In genomic region chr1:192580351-192580962, GRCh38 we compare ENCODE assay signal across 8 cellular contexts. TPM values are rescaled to one million over a fixed set of nuclear protein-coding genes. Genes with fewer than 3 reads are reported as not detected.
DNase-seq lines count a peak whose midpoint lies in the region; ATAC-seq and TF ChIP-seq lines count a peak whose summit lies in the region.

No MANE protein-coding gene starts in this region.

- peak overlapping the region; percentile 61 to 72 (median 63) for H3K27ac ChIP-seq in transverse colon

- no peak for TF ChIP-seq EP300 in transverse colon (IDR thresholded peaks at IDR 0.05; ENCODE audit: low read depth)

- H3K9me3 Mint-ChIP-seq in activated naive CD8-positive, alpha-beta T cell treated with anti-CD3 and anti-CD28 coated beads for 36 hours: no peaks in the 10 kb centered on the region

- peaks cover 35% of the 10 kb centered on the region for H3K4me1 Mint-ChIP-seq in activated naive CD8-positive, alpha-beta T cell treated with anti-CD3 and anti-CD28 coated beads for 36 hours

- peak in 3 of 5 experiments; percentile 18 to 27 (median 22) for TF ChIP-seq CTCF in transverse colon (IDR thresholded peaks at IDR 0.05)

- WGBS in transverse colon (ENCODE audit: low coverage in 1 of 2), 2 donors: 62 to 87% methylated on average over 3 of the region's 3 CpGs

- no peaks in the 10 kb centered on the region for H3K36me3 ChIP-seq in transverse colon

- H3K27me3 ChIP-seq in transverse colon: no peaks in the 10 kb centered on the region

- no peak for TF ChIP-seq POLR2A in transverse colon (IDR thresholded peaks at IDR 0.05)

- H3K4me3 Mint-ChIP-seq in activated naive CD8-positive, alpha-beta T cell treated with anti-CD3 and anti-CD28 coated beads for 36 hours: peak overlapping the region; percentile 19

- H3K4me1 ChIP-seq in transverse colon: peaks cover 0 to 8% (median 0%) of the 10 kb centered on the region in 4 donors

- H3K27ac Mint-ChIP-seq in activated naive CD8-positive, alpha-beta T cell treated with anti-CD3 and anti-CD28 coated beads for 36 hours: no peak overlapping the region

- H3K27me3 Mint-ChIP-seq in activated naive CD8-positive, alpha-beta T cell treated with anti-CD3 and anti-CD28 coated beads for 36 hours: peaks cover 3% of the 10 kb centered on the region

- H3K4me3 ChIP-seq in transverse colon: peak overlapping the region in 1 of 4 donors; percentile 29

- H3K9me3 ChIP-seq in transverse colon: no peaks in the 10 kb centered on the region

- ATAC-seq in GM21528 (IDR thresholded peaks at IDR 0.05; ENCODE audit: low FRiP score, unreplicated experiment): peak; percentile 36

- H3K36me3 Mint-ChIP-seq in activated naive CD8-positive, alpha-beta T cell treated with anti-CD3 and anti-CD28 coated beads for 36 hours: peaks cover 5% of the 10 kb centered on the region

- intact Hi-C loops in transverse colon (cut with DNase I; ENCODE audit: low total_unique reads): loop anchor here (10.0 kb wide), 1 partner anchor 96 kb away; no protein-coding TSS in a partner anchor

- DNase-seq in activated CD4-positive, alpha-beta T cell treated with anti-CD3 and anti-CD28 coated beads for 4 hours: peak; percentile 20 to 24
- DNase-seq in activated CD4-positive, alpha-beta T cell treated with anti-CD3 and anti-CD28 coated beads, Interleukin-2, amount 50 U/mL, for 1 hour: no peak
- DNase-seq in LHCN-M2 (ENCODE audit: low read depth) (peak; percentile 84), iPS DF 4.7 (ENCODE audit: extremely low read depth, low spot score) (peak; percentile 14), transverse colon (peak; percentile 16), NCI-H524 treated with DMSO at 0.1 percent for 48 hours (lab: John Stamatoyannopoulos, UW) (no peak)
- DNase-seq in activated naive CD8-positive, alpha-beta T cell treated with anti-CD3 and anti-CD28 coated beads for 36 hours: no peak

- in situ Hi-C loops in transverse colon (cut with MboI; ENCODE audit: low pct_ligation_motif_present in 1 of 4, low pct_unique_long_range_greater_than_20kb in 1 of 4, low sequenced_read_pairs in 3 of 4): loop anchor here in 1 of 4 donors (25.0 kb wide), 1 partner anchor 232 kb away; the partner anchor contains the start of gene RGS2

RNA-seq across cellular contexts. Expression of gene RGS1, which starts 4.9 kb away (rescaled TPM):
- total RNA-seq in LHCN-M2 (2014; rRNA removed) (0.11 and 0.19 TPM in 2 replicates), transverse colon (100 to 1,000 TPM in 1 of 4 donors, 10 to 100 TPM in 3; 38.5 to 160 (median 49.8) TPM)
- polyA plus RNA-seq in LHCN-M2 (2012): not detected
- 1 to 10 TPM; 8.4 to 9.4 TPM for total RNA-seq in activated naive CD8-positive, alpha-beta T cell treated with anti-CD3 and anti-CD28 coated beads for 36 hours

RNA-seq across cellular contexts. Expression of gene RGS13, which starts 55.5 kb away (rescaled TPM):
- not detected in 2 replicates for total RNA-seq in LHCN-M2 (2014; rRNA removed)
- polyA plus RNA-seq in LHCN-M2 (2012): not detected
- not detected for total RNA-seq in activated naive CD8-positive, alpha-beta T cell treated with anti-CD3 and anti-CD28 coated beads for 36 hours
- total RNA-seq in transverse colon: 1 to 10 TPM in 2 of 4 donors, not detected in 2; 1.2 to 1.3 TPM

Comparison
In these comparisons a context has a peak if more than half of its experiments do, and no peak if none do; other contexts are left out.
1. DNase-seq: peak in activated CD4-positive, alpha-beta T cell treated with anti-CD3 and anti-CD28 coated beads for 4 hours (2 of 2), LHCN-M2 (single experiment), iPS DF 4.7 (single experiment) and transverse colon (single experiment); none in activated CD4-positive, alpha-beta T cell treated with anti-CD3 and anti-CD28 coated beads, Interleukin-2, amount 50 U/mL, for 1 hour (single experiment), activated naive CD8-positive, alpha-beta T cell treated with anti-CD3 and anti-CD28 coated beads for 36 hours (single experiment) and NCI-H524 treated with DMSO at 0.1 percent for 48 hours (single experiment).